ENCODE assay signal across 13 cellular contexts in the genomic region with DNA sequence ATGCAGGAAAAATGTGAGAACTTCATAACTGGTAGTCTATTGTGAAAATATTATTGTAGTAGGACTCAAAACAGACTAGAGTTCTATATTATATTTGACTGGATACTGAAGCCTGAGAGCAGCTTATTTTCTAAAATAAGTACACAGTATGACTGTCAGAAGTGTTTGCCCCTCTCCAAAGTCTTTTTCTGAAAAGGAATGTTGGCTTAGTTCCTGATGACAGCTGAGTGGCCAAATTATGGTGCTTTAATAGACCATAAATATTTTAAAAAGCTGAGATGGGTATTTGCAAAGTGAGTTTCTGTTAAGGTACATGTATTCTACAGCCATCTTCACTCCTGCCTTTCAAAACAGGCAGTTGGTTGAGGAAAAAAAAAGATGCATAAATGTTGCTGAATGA.
"Had no signal": no experiment of that assay in that cellular context is flagged by ENCODE, and none has a peak within 500 bp of the region (broad histone marks: within the 10 kb centered on the region; RNA-seq: fewer than 3 reads in every experiment).

No MANE protein-coding gene starts in this region.

- DNase-seq: activated CD4-positive, alpha-beta memory T cell treated with anti-CD3 and anti-CD28 coated beads for 36 hours; activated CD4-positive, alpha-beta T cell treated with anti-CD3 and anti-CD28 coated beads for 36 hours; activated naive CD4-positive, alpha-beta T cell treated with anti-CD3 and anti-CD28 coated beads, Interleukin-2, amount 50 U/mL, for 16 hours; activated T-cell treated with anti-CD3 and anti-CD28 coated beads, Interleukin-2, amount 50 U/mL, for 24 hours; adrenal gland; colonic mucosa; glutamatergic neuron; kidney glomerular epithelial cell; naive thymus-derived CD4-positive, alpha-beta T cell; tibial artery had no signal

- H3K9me3 ChIP-seq: adrenal gland, colonic mucosa, tibial artery, vagina had no signal

- H3K36me3 ChIP-seq: adrenal gland, cardiac muscle cell, colonic mucosa, tibial artery, vagina had no signal

- H3K4me1 ChIP-seq: adrenal gland, colonic mucosa, vagina had no signal

- H3K4me3 ChIP-seq: adrenal gland, cardiac muscle cell, colonic mucosa, tibial artery, vagina had no signal

- H3K27ac ChIP-seq: adrenal gland, cardiac muscle cell, colonic mucosa, vagina had no signal

- ATAC-seq: activated CD4-positive, alpha-beta T cell treated with anti-CD3 and anti-CD28 coated beads for 36 hours; naive thymus-derived CD4-positive, alpha-beta T cell; stimulated activated effector memory CD8-positive, alpha-beta T cell treated with anti-CD3 and anti-CD28 coated beads, Interleukin-12 subunit alpha, Interleukin-12 subunit beta, amount 100 ng/mL, for 72 hours had no signal

- H3K27me3 ChIP-seq: adrenal gland, cardiac muscle cell, colonic mucosa, tibial artery, vagina had no signal
